Comparison of ENCODE assay signal across 1 cellular context in the genomic region with DNA sequence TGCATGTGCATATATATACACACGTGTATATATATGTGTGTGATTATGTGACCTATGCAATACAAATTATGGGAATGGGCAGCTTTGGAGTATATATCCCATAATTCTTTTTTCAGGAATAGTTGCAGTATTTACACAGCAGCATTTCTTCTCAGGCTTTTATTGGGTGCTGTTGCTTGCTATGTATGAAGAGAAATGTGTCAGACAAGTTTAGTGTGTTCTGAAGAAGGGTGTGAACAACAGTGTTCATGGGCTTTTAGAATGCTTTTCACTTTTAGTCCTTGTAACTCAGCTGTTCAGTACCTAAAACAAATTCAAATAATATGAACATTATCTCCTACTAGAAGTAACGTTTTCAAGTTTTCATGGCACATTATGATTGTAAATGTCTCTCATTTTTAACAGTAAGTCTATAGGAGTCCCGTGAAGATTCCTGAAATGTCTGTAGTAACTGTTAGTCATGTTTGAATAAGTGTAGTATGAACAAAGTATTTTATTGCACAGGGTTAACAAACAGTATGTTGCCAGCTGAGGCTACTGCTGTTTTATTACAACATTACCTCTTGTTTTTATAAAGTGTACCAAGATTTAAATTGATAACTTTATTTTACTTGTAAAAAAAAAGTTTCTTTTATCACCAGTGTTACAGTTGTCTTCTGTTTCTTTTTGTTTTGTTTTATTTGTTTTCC.
TF ChIP-seq lines count a peak whose summit lies in the region.

No MANE protein-coding gene starts in this region.

TF ChIP-seq in IMR-90, 13 proteins besides CTCF, POLR2A, EP300 and RAD21 (continued from another document):
- no peak for TF ChIP-seq BHLHE40 (IDR thresholded peaks at IDR 0.05; ENCODE audit: low read depth, low read length)
- no peak for TF ChIP-seq SMC3 (IDR thresholded peaks at IDR 0.05; ENCODE audit: low read depth, low read length)
- TF ChIP-seq, protein P1, sequence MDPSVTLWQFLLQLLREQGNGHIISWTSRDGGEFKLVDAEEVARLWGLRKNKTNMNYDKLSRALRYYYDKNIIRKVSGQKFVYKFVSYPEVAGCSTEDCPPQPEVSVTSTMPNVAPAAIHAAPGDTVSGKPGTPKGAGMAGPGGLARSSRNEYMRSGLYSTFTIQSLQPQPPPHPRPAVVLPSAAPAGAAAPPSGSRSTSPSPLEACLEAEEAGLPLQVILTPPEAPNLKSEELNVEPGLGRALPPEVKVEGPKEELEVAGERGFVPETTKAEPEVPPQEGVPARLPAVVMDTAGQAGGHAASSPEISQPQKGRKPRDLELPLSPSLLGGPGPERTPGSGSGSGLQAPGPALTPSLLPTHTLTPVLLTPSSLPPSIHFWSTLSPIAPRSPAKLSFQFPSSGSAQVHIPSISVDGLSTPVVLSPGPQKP (IDR thresholded peaks at IDR 0.05; ENCODE audit: borderline replicate concordance, low read depth, low read length), result no peak
- TF ChIP-seq CHD1 (IDR thresholded peaks at IDR 0.05; ENCODE audit: low read depth, low read length), result no peak
TF ChIP-seq in IMR-90: peak in this region for 0.
